8 cellular contexts compared by ENCODE assay signal in the genomic region with DNA sequence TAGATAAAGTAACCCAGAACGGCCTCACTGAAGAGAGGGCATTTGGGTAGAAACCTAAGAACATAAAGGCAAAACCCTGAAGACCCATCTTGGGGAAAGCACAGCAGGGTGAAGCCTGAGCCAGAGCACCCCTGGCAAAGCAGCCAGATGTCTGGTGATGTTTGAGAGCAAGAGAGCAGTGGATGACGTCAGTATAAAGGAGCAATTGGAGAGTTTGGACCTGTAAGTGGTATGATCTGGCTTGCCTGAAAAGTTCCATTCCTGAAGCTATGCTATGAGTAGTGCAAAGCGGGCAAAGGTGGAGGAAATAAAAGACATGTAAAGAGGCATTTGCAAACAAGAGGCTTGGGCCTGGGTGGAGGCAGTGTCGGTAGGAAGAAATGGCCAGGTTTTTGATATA.
"Had no signal": no experiment of that assay in that cellular context is flagged by ENCODE, and none has a peak within 500 bp of the region (broad histone marks: within the 10 kb centered on the region; RNA-seq: fewer than 3 reads in every experiment).

No MANE protein-coding gene starts in this region.

- FAIRE-seq: K562 had no signal

- H3K4me2 ChIP-seq: GM23338 had no signal

- H2AFZ ChIP-seq: GM23338 had no signal

- H3K27ac ChIP-seq: HL-60 had no signal

- H3K4me1 ChIP-seq: HAP-1 had no signal

- H3K9me3 ChIP-seq: HAP-1 had no signal

- DNase-seq: H7, IMR-90, KG1 had no signal

- H3K4me3 ChIP-seq: GM23338, HAP-1, K562 had no signal

- H3K36me3 ChIP-seq: HAP-1 had no signal

- ATAC-seq: GM23338, HCT116, K562 had no signal
